In genomic region chr14:61369097-61369496, GRCh38 we compare ENCODE assay signal across 29 cellular contexts. TPM values are rescaled to one million over a fixed set of nuclear protein-coding genes. Genes with fewer than 3 reads are reported as not detected.
DNase-seq lines count a peak whose midpoint lies in the region; ATAC-seq and TF ChIP-seq lines count a peak whose summit lies in the region.
"Had no signal": no experiment of that assay in that cellular context is flagged by ENCODE, and none has a peak within 500 bp of the region (broad histone marks: within the 10 kb centered on the region; RNA-seq: fewer than 3 reads in every experiment).

No MANE protein-coding gene starts in this region.

- H3K36me3 Mint-ChIP-seq in activated naive CD4-positive, alpha-beta T cell treated with anti-CD3 and anti-CD28 coated beads for 36 hours (ENCODE audit: low read depth), result peaks cover 23% of the 10 kb centered on the region
- H3K36me3 Mint-ChIP-seq in activated naive CD8-positive, alpha-beta T cell treated with anti-CD3 and anti-CD28 coated beads, Interleukin-2, amount 50 U/mL, for 24 hours (ENCODE audit: low read depth), result peaks cover 22% of the 10 kb centered on the region
- H3K36me3 Mint-ChIP-seq in stimulated activated naive B cell treated with anti-CD40 and anti-IgM and Interleukin-4, amounts not matched to agents 10 μg/mL and 1 μg/mL and 100 μg/mL, for 72 hours, result peaks cover 6% of the 10 kb centered on the region in 2 donors

- H2BK120ac ChIP-seq in neuronal stem cell (ENCODE audit: low read depth, low read length), result no peak overlapping the region

- peak overlapping the region; percentile 87 for H3K4me2 ChIP-seq in PC-9
- H3K4me2 ChIP-seq in neuronal stem cell (ENCODE audit: insufficient read depth, low read length, poor library complexity, severe bottlenecking), result no peak overlapping the region

- H3K14ac ChIP-seq in neuronal stem cell (ENCODE audit: low read length), result no peak overlapping the region

- H3K79me2 ChIP-seq in PC-9 (ENCODE audit: low read depth), result peaks cover 88% of the 10 kb centered on the region

- no peak overlapping the region for H2BK12ac ChIP-seq in neuronal stem cell (ENCODE audit: low read length)

- no peaks in the 10 kb centered on the region for H3K27me3 Mint-ChIP-seq in activated naive CD4-positive, alpha-beta T cell treated with anti-CD3 and anti-CD28 coated beads for 36 hours (ENCODE audit: low read depth)
- H3K27me3 Mint-ChIP-seq in activated naive CD8-positive, alpha-beta T cell treated with anti-CD3 and anti-CD28 coated beads, Interleukin-2, amount 50 U/mL, for 24 hours, result no peaks in the 10 kb centered on the region
- H3K27me3 Mint-ChIP-seq in stimulated activated naive B cell treated with anti-CD40 and anti-IgM and Interleukin-4, amounts not matched to agents 10 μg/mL and 1 μg/mL and 100 μg/mL, for 72 hours, result peaks cover 0 to 4% of the 10 kb centered on the region in 2 donors

- no peak overlapping the region for H3K23ac ChIP-seq in neuronal stem cell (ENCODE audit: low read depth, low read length, poor library complexity)

- 89 to 92% (median 90%) methylated on average over 3 to 4 of the region's 4 CpGs for WGBS in heart left ventricle, 4 donors
- no CpG with 5 or more reads among the region's 4 CpGs for WGBS in neuronal stem cell (ENCODE audit: extremely low coverage in 2 of 2, insufficient read length in 2 of 2, insufficient replicate concordance in 1 of 2), 2 donors

- TF ChIP-seq CTCF in PC-9 (conservative IDR thresholded peaks at IDR 0.05), result no peak
- no peak for TF ChIP-seq CTCF in heart left ventricle (IDR thresholded peaks at IDR 0.05)

- peak overlapping the region; percentile 97 for H3K27ac ChIP-seq in PC-9
- no peak overlapping the region for H3K27ac ChIP-seq in heart left ventricle
- no peak overlapping the region for H3K27ac ChIP-seq in neuronal stem cell (replicated peaks; ENCODE audit: low read length)
- H3K27ac ChIP-seq: brain microvascular endothelial cell, ovary had no signal

- no peak overlapping the region for H2BK15ac ChIP-seq in neuronal stem cell (ENCODE audit: low read length)

- no peak overlapping the region for H3K4ac ChIP-seq in neuronal stem cell (ENCODE audit: low read length)

- H3K9me3 ChIP-seq in PC-9 (ENCODE audit: insufficient read depth, low read depth) (peaks cover 10% of the 10 kb centered on the region), heart left ventricle (peaks cover 0 to 5% (median 3%) of the 10 kb centered on the region in 12 donors), neuronal stem cell (replicated peaks in 1 of 2; ENCODE audit: control insufficient read depth in 2 of 2, insufficient read depth in 1 of 2, low read depth in 1 of 2, low read length in 2 of 2) (peaks cover 0 to 1% of the 10 kb centered on the region in 2 donors)
- H3K9me3 ChIP-seq: HAP-1, ovary had no signal

- H3F3A ChIP-seq in PC-9 (ENCODE audit: insufficient read depth, low read depth), result peaks cover 43% of the 10 kb centered on the region

- H2AFZ ChIP-seq in PC-9 (no peak overlapping the region), neuronal stem cell (ENCODE audit: low read length) (no peak overlapping the region)

- no peak overlapping the region for H4K91ac ChIP-seq in neuronal stem cell (ENCODE audit: low read depth, low read length, poor library complexity)

- TF ChIP-seq POLR2A in heart left ventricle (IDR thresholded peaks at IDR 0.05), result no peak

- no peak for DNase-seq in activated naive CD4-positive, alpha-beta T cell treated with anti-CD3 and anti-CD28 coated beads for 36 hours
- DNase-seq in activated naive CD4-positive, alpha-beta T cell treated with Interleukin-2 at 50 U/mL for 16 hours, result no peak
- DNase-seq in PC-9, result no peak
- DNase-seq in activated naive CD8-positive, alpha-beta T cell treated with anti-CD3 and anti-CD28 coated beads, Interleukin-2, amount 50 U/mL, for 24 hours, result no peak
- no peak for DNase-seq in stimulated activated naive B cell treated with anti-CD40 and anti-IgM and Interleukin-4, amounts not matched to agents 10 μg/mL and 1 μg/mL and 100 μg/mL, for 72 hours
- DNase-seq in heart left ventricle, result no peak
- DNase-seq in neuronal stem cell (ENCODE audit: low spot score), result no peak
- DNase-seq: activated CD4-positive, alpha-beta T cell treated with anti-CD3 and anti-CD28 coated beads, Interleukin-2, amount 50 U/mL, for 1 hour; brain microvascular endothelial cell; C1 segment of cervical spinal cord; effector CD8-positive, alpha-beta T cell; EL; erythroblast; foreskin fibroblast; Karpas-422; left lung; MV-4-11; NCI-H1694; NCI-H2171; NCI-H524; NK-92 treated with Interleukin-12 subunit alpha and Interleukin-12 subunit beta, amount 100 ng/mL, for 24 hours; ovary; right cardiac atrium; SIG-M5; stimulated activated CD4-positive, alpha-beta T cell treated with anti-CD3 and anti-CD28 coated beads, Interleukin-4, amount 100 ng/mL, for 1 hour; stimulated activated naive CD4-positive, alpha-beta T cell had no signal

- peaks cover 14% of the 10 kb centered on the region for H3K9me3 Mint-ChIP-seq in activated naive CD4-positive, alpha-beta T cell treated with anti-CD3 and anti-CD28 coated beads for 36 hours
- H3K9me3 Mint-ChIP-seq in activated naive CD8-positive, alpha-beta T cell treated with anti-CD3 and anti-CD28 coated beads, Interleukin-2, amount 50 U/mL, for 24 hours, result peaks cover 2% of the 10 kb centered on the region
- peaks cover 5 to 6% of the 10 kb centered on the region in 2 donors for H3K9me3 Mint-ChIP-seq in stimulated activated naive B cell treated with anti-CD40 and anti-IgM and Interleukin-4, amounts not matched to agents 10 μg/mL and 1 μg/mL and 100 μg/mL, for 72 hours

- peak overlapping the region; percentile 7 for H3K4me3 Mint-ChIP-seq in activated naive CD4-positive, alpha-beta T cell treated with anti-CD3 and anti-CD28 coated beads for 36 hours
- H3K4me3 Mint-ChIP-seq in activated naive CD8-positive, alpha-beta T cell treated with anti-CD3 and anti-CD28 coated beads, Interleukin-2, amount 50 U/mL, for 24 hours, result peak overlapping the region; percentile 24
- no peak overlapping the region for H3K4me3 Mint-ChIP-seq in stimulated activated naive B cell treated with anti-CD40 and anti-IgM and Interleukin-4, amounts not matched to agents 10 μg/mL and 1 μg/mL and 100 μg/mL, for 72 hours

- no peak for ATAC-seq in activated naive CD8-positive, alpha-beta T cell treated with anti-CD3 and anti-CD28 coated beads, Interleukin-2, amount 50 U/mL, for 24 hours
- no peak for ATAC-seq in stimulated activated naive B cell treated with anti-CD40 and anti-IgM and Interleukin-4, amounts not matched to agents 10 μg/mL and 1 μg/mL and 100 μg/mL, for 72 hours (replicated peaks)
- no peak for ATAC-seq in heart left ventricle
- no peak for ATAC-seq in HG03457 (IDR thresholded peaks at IDR 0.05; ENCODE audit: unreplicated experiment)
- ATAC-seq: Panc1 had no signal

- H2AK5ac ChIP-seq in neuronal stem cell (ENCODE audit: low read depth, low read length), result no peak overlapping the region

- H3K36me3 ChIP-seq in PC-9 (ENCODE audit: low read depth) (no peaks in the 10 kb centered on the region), heart left ventricle (peaks cover 0 to 2% (median 0%) of the 10 kb centered on the region in 9 donors), neuronal stem cell (replicated peaks in 1 of 2; ENCODE audit: control insufficient read depth in 2 of 2, insufficient read depth in 2 of 2, low read length in 2 of 2) (no peaks in the 10 kb centered on the region)
- H3K36me3 ChIP-seq: brain microvascular endothelial cell, HAP-1, ovary had no signal

- intact Hi-C loops in activated naive CD4-positive, alpha-beta T cell treated with anti-CD3 and anti-CD28 coated beads for 36 hours (cut with micrococcal nuclease), result no loop called here
- intact Hi-C loops in PC-9 (cut with micrococcal nuclease; ENCODE audit: unreplicated experiment), result loop anchor here (10.0 kb wide), 1 partner anchor 156 kb away; no protein-coding TSS in a partner anchor
- intact Hi-C loops in heart left ventricle (cut with DNase I), result loop anchor here in 2 of 10 donors (5.0 to 10.0 kb wide), 2 partner anchors 46 to 48 kb away; no protein-coding TSS in a partner anchor

- H4K20me1 ChIP-seq in PC-9 (ENCODE audit: insufficient read depth), result no peaks in the 10 kb centered on the region

- BruUV-seq in PC-9 (replicated peaks; lab: Mats Ljungman, UMichigan), result no TSS peak

- H3K18ac ChIP-seq in neuronal stem cell (ENCODE audit: low read length), result no peak overlapping the region

- H3K27ac Mint-ChIP-seq in activated naive CD4-positive, alpha-beta T cell treated with anti-CD3 and anti-CD28 coated beads for 36 hours, result peak overlapping the region; percentile 16
- peak overlapping the region; percentile 46 for H3K27ac Mint-ChIP-seq in activated naive CD8-positive, alpha-beta T cell treated with anti-CD3 and anti-CD28 coated beads, Interleukin-2, amount 50 U/mL, for 24 hours
- peak overlapping the region; percentile 49 for H3K27ac Mint-ChIP-seq in stimulated activated naive B cell treated with anti-CD40 and anti-IgM and Interleukin-4, amounts not matched to agents 10 μg/mL and 1 μg/mL and 100 μg/mL, for 72 hours

- H3K9me2 ChIP-seq in PC-9 (ENCODE audit: insufficient read depth), result no peaks in the 10 kb centered on the region

- peak overlapping the region; percentile 51 for H3K4me3 ChIP-seq in PC-9
- H3K4me3 ChIP-seq in heart left ventricle, result no peak overlapping the region
- no peak overlapping the region for H3K4me3 ChIP-seq in neuronal stem cell (ENCODE audit: low read length in 2 of 2)
- H3K4me3 ChIP-seq: HAP-1, left lung, ovary had no signal

- CTCF ChIA-PET in activated naive CD4-positive, alpha-beta T cell treated with anti-CD3 and anti-CD28 coated beads for 36 hours (lab: Charles Lee), result interaction anchor here (0.7 kb wide), 1 partner anchor 19 kb away, joined by 3 read pairs; no protein-coding TSS in a partner anchor
- CTCF ChIA-PET in PC-9 (lab: Charles Lee), result interaction anchor here (0.5 to 1.2 kb wide), 4 partner anchors 19 to 381 kb away, joined by 3 to 4 read pairs (median 3); no protein-coding TSS in a partner anchor

- no peaks in the 10 kb centered on the region for H3K79me1 ChIP-seq in neuronal stem cell (ENCODE audit: low read depth, low read length)

- no peak overlapping the region for H4K8ac ChIP-seq in neuronal stem cell (ENCODE audit: low read depth, low read length)

- H3K4me1 ChIP-seq in PC-9 (replicated peaks; ENCODE audit: insufficient read depth) (peaks cover 64% of the 10 kb centered on the region), heart left ventricle (peaks cover 0 to 65% (median 14%) of the 10 kb centered on the region in 12 donors), neuronal stem cell (ENCODE audit: control insufficient read depth in 2 of 2, insufficient read depth in 1 of 2, low read depth in 1 of 2, low read length in 2 of 2) (peaks cover 0 to 2% of the 10 kb centered on the region in 2 donors)
- H3K4me1 ChIP-seq: HAP-1 had no signal

- H3K9ac ChIP-seq in neuronal stem cell (ENCODE audit: low read depth, low read length, poor library complexity), result no peak overlapping the region

- POLR2A ChIA-PET in PC-9 (lab: Charles Lee; ENCODE audit: unreplicated experiment), result interaction anchor here (0.7 to 0.9 kb wide), 2 partner anchors 12 to 13 kb away, joined by 4 to 5 read pairs; no protein-coding TSS in a partner anchor

- H2BK5ac ChIP-seq in neuronal stem cell (ENCODE audit: low read length), result no peak overlapping the region

- H3K4me1 Mint-ChIP-seq in activated naive CD4-positive, alpha-beta T cell treated with anti-CD3 and anti-CD28 coated beads for 36 hours (ENCODE audit: low read depth), result peaks cover 58% of the 10 kb centered on the region
- H3K4me1 Mint-ChIP-seq in activated naive CD8-positive, alpha-beta T cell treated with anti-CD3 and anti-CD28 coated beads, Interleukin-2, amount 50 U/mL, for 24 hours, result peaks cover 32% of the 10 kb centered on the region
- no peaks in the 10 kb centered on the region for H3K4me1 Mint-ChIP-seq in stimulated activated naive B cell treated with anti-CD40 and anti-IgM and Interleukin-4, amounts not matched to agents 10 μg/mL and 1 μg/mL and 100 μg/mL, for 72 hours

- H3K27me3 ChIP-seq in PC-9 (ENCODE audit: insufficient read depth, low read depth), result no peaks in the 10 kb centered on the region
- H3K27me3 ChIP-seq in heart left ventricle, result no peaks in the 10 kb centered on the region
- H3K27me3 ChIP-seq in neuronal stem cell (ENCODE audit: control insufficient read depth in 3 of 3, insufficient read depth in 3 of 3, low read depth in 1 of 3, low read length in 3 of 3), result no peaks in the 10 kb centered on the region
- H3K27me3 ChIP-seq: brain microvascular endothelial cell, left lung, ovary had no signal

RNA-seq across cellular contexts. Expression of gene PRKCH, which starts 47.7 kb away (rescaled TPM):
- total RNA-seq in activated naive CD4-positive, alpha-beta T cell treated with anti-CD3 and anti-CD28 coated beads for 36 hours, result 100 to 1,000 TPM; 149 to 158 TPM
- total RNA-seq in PC-9 (2021), result 32.4 and 49.8 TPM in 2 replicates
- 10 to 100 TPM; 13.2 to 42.1 (median 21.7) TPM for total RNA-seq in heart left ventricle
- polyA plus RNA-seq in heart left ventricle, result 10 to 100 TPM in 1 of 2 donors, 1 to 10 TPM in 1; 6.1 to 49.2 TPM
- 0.99 TPM for polyA plus RNA-seq in neuronal stem cell (2013, experiment 1 of 2)
- polyA plus RNA-seq in neuronal stem cell (2013, experiment 2 of 2), result 1.2 TPM

Comparison
In these comparisons a context has a peak if more than half of its experiments do, and no peak if none do; other contexts are left out.
1. H3K4me3 Mint-ChIP-seq: peak in activated naive CD4-positive, alpha-beta T cell treated with anti-CD3 and anti-CD28 coated beads for 36 hours (single experiment) and activated naive CD8-positive, alpha-beta T cell treated with anti-CD3 and anti-CD28 coated beads, Interleukin-2, amount 50 U/mL, for 24 hours (single experiment); none in stimulated activated naive B cell treated with anti-CD40 and anti-IgM and Interleukin-4, amounts not matched to agents 10 μg/mL and 1 μg/mL and 100 μg/mL, for 72 hours (0 of 2).
2. Peak in every context shown above with its lines, with median percentiles within 50 percentile points of each other: H3K27ac Mint-ChIP-seq.